In genomic region chr4:15333692-15334633, GRCh38 we compare ENCODE assay signal across 19 cellular contexts.
DNase-seq lines count a peak whose midpoint lies in the region; ATAC-seq and TF ChIP-seq lines count a peak whose summit lies in the region.
"Had no signal": no experiment of that assay in that cellular context is flagged by ENCODE, and none has a peak within 500 bp of the region (broad histone marks: within the 10 kb centered on the region; RNA-seq: fewer than 3 reads in every experiment).

No MANE protein-coding gene starts in this region.

- 34% methylated on average over 3 of the region's 3 CpGs for WGBS in SK-N-SH (ENCODE audit: low lambda C conversion rate)

- no peaks in the 10 kb centered on the region for H3K27me3 ChIP-seq in SK-N-SH (ENCODE audit: insufficient read depth)
- H3K27me3 ChIP-seq: breast epithelium, colonic mucosa, hepatocyte had no signal

- DNase-seq in activated naive CD4-positive, alpha-beta T cell treated with anti-CD3 and anti-CD28 coated beads, Interleukin-2, amount 50 U/mL, for 72 hours (ENCODE audit: low spot score in 2 of 2): no peak
- no peak for DNase-seq in activated naive CD4-positive, alpha-beta T cell treated with anti-CD3 and anti-CD28 coated beads, Interleukin-2, amount 10 ng/mL, durations not matched to agents 7 days and 5 days
- DNase-seq in SK-N-SH: no peak
- peak; percentile 86 to 92 for DNase-seq in foreskin fibroblast
- DNase-seq in effector CD8-positive, alpha-beta T cell (lab: John Stamatoyannopoulos, UW): no peak
- DNase-seq in activated T-cell treated with anti-CD3 and anti-CD28 coated beads, Interleukin-2, amount 50 U/mL, for 1 hour: no peak
- DNase-seq in NCI-H128 (lab: John Stamatoyannopoulos, UW; ENCODE audit: unreplicated experiment): no peak
- DNase-seq: activated CD4-positive, alpha-beta T cell treated with anti-CD3 and anti-CD28 coated beads for 4 hours; activated naive CD8-positive, alpha-beta T cell treated with anti-CD3 and anti-CD28 coated beads, Interleukin-2, amount 10 ng/mL, durations not matched to agents 7 days and 5 days; Caco-2; colonic mucosa; endodermal cell; NCI-H2029; NCI-H345; occipital lobe had no signal

- no peak overlapping the region for H2AFZ ChIP-seq in SK-N-SH (ENCODE audit: low read depth)
- H2AFZ ChIP-seq: hepatocyte had no signal

- no peaks in the 10 kb centered on the region for H3K9me3 ChIP-seq in SK-N-SH
- H3K9me3 ChIP-seq: breast epithelium, Caco-2, colonic mucosa had no signal

- H3K4me1 Mint-ChIP-seq in activated naive CD4-positive, alpha-beta T cell treated with anti-CD3 and anti-CD28 coated beads, Interleukin-2, amount 10 ng/mL, durations not matched to agents 7 days and 5 days: no peaks in the 10 kb centered on the region
- H3K4me1 Mint-ChIP-seq: activated naive CD8-positive, alpha-beta T cell treated with anti-CD3 and anti-CD28 coated beads, Interleukin-2, amount 10 ng/mL, durations not matched to agents 7 days and 5 days; endodermal cell had no signal

- ATAC-seq in activated naive CD4-positive, alpha-beta T cell treated with anti-CD3 and anti-CD28 coated beads, Interleukin-2, amount 50 U/mL, for 72 hours: peak; percentile 37 to 81
- ATAC-seq in HG03175 (IDR thresholded peaks at IDR 0.05; ENCODE audit: unreplicated experiment): no peak

- H3K4me2 ChIP-seq in SK-N-SH: peak overlapping the region; percentile 3; the same call in 1 of the 2 replicates
- H3K4me2 ChIP-seq: hepatocyte had no signal

- TF ChIP-seq CTCF in SK-N-SH (IDR thresholded peaks at IDR 0.05) (no peak), foreskin fibroblast (IDR thresholded peaks at IDR 0.05; ENCODE audit: low read depth, low read length) (no peak)

- no peak overlapping the region for H3K4me3 Mint-ChIP-seq in activated naive CD4-positive, alpha-beta T cell treated with anti-CD3 and anti-CD28 coated beads, Interleukin-2, amount 10 ng/mL, durations not matched to agents 7 days and 5 days
- H3K4me3 Mint-ChIP-seq: activated naive CD8-positive, alpha-beta T cell treated with anti-CD3 and anti-CD28 coated beads, Interleukin-2, amount 10 ng/mL, durations not matched to agents 7 days and 5 days; activated T-helper 1 cell treated with anti-CD3 and anti-CD28 coated beads, Interleukin-12 subunit alpha, Interleukin-12 subunit beta, Interleukin-2, Interleukin-4 antibody, amounts not matched to agents 30 ng/mL and 10 ng/mL and 1 ng/mL, durations not matched to agents 14 hours and 24 hours and 36 hours; endodermal cell had no signal

- no peaks in the 10 kb centered on the region for H3K36me3 Mint-ChIP-seq in activated naive CD4-positive, alpha-beta T cell treated with anti-CD3 and anti-CD28 coated beads, Interleukin-2, amount 50 U/mL, for 72 hours
- no peaks in the 10 kb centered on the region for H3K36me3 Mint-ChIP-seq in activated naive CD4-positive, alpha-beta T cell treated with anti-CD3 and anti-CD28 coated beads, Interleukin-2, amount 10 ng/mL, durations not matched to agents 7 days and 5 days
- H3K36me3 Mint-ChIP-seq: activated naive CD8-positive, alpha-beta T cell treated with anti-CD3 and anti-CD28 coated beads, Interleukin-2, amount 10 ng/mL, durations not matched to agents 7 days and 5 days had no signal

- H3F3A ChIP-seq in SK-N-SH (replicated peaks; ENCODE audit: insufficient read depth): no peaks in the 10 kb centered on the region

- no peaks in the 10 kb centered on the region for H4K20me1 ChIP-seq in SK-N-SH (ENCODE audit: insufficient read depth)

- POLR2A ChIA-PET in SK-N-SH (lab: Yijun Ruan, JAX): no interaction called here

- H3K27ac Mint-ChIP-seq in activated naive CD4-positive, alpha-beta T cell treated with anti-CD3 and anti-CD28 coated beads, Interleukin-2, amount 50 U/mL, for 72 hours: no peak overlapping the region
- H3K27ac Mint-ChIP-seq in activated naive CD4-positive, alpha-beta T cell treated with anti-CD3 and anti-CD28 coated beads, Interleukin-2, amount 10 ng/mL, durations not matched to agents 7 days and 5 days: no peak overlapping the region
- H3K27ac Mint-ChIP-seq: activated naive CD8-positive, alpha-beta T cell treated with anti-CD3 and anti-CD28 coated beads, Interleukin-2, amount 10 ng/mL, durations not matched to agents 7 days and 5 days; activated T-helper 1 cell treated with anti-CD3 and anti-CD28 coated beads, Interleukin-12 subunit alpha, Interleukin-12 subunit beta, Interleukin-2, Interleukin-4 antibody, amounts not matched to agents 30 ng/mL and 10 ng/mL and 1 ng/mL, durations not matched to agents 14 hours and 24 hours and 36 hours; endodermal cell had no signal

- H3K27ac ChIP-seq in SK-N-SH (ENCODE audit: low read depth in 2 of 2, low read length in 1 of 2): peak overlapping the region in 1 of 2 experiments; percentile 43; a peak in 2 of 4 replicates
- H3K27ac ChIP-seq: breast epithelium, colonic mucosa, hepatocyte had no signal

- no peaks in the 10 kb centered on the region for H3K79me2 ChIP-seq in SK-N-SH (ENCODE audit: insufficient read depth)
- H3K79me2 ChIP-seq: hepatocyte had no signal

- no peaks in the 10 kb centered on the region for H3K36me3 ChIP-seq in SK-N-SH (replicated peaks in 1 of 2; ENCODE audit: control insufficient read depth in 1 of 2, insufficient read depth in 2 of 2, low read length in 1 of 2)
- H3K36me3 ChIP-seq: breast epithelium, colonic mucosa had no signal

- peak in 1 of 2 experiments; percentile 41; a peak in 1 of 4 replicates for TF ChIP-seq EP300 in SK-N-SH (IDR thresholded peaks at IDR 0.05; ENCODE audit: borderline replicate concordance in 1 of 2, low read depth in 1 of 2, low read length in 1 of 2)

- no peaks in the 10 kb centered on the region for H3K27me3 Mint-ChIP-seq in activated naive CD4-positive, alpha-beta T cell treated with anti-CD3 and anti-CD28 coated beads, Interleukin-2, amount 10 ng/mL, durations not matched to agents 7 days and 5 days

- no peak overlapping the region for H3K9ac ChIP-seq in SK-N-SH

- no peak overlapping the region for H3K4me3 ChIP-seq in SK-N-SH (ENCODE audit: low read depth in 2 of 2, low read length in 1 of 2)
- H3K4me3 ChIP-seq in foreskin fibroblast (ENCODE audit: low read depth in 1 of 2, low read length in 2 of 2): no peak overlapping the region
- H3K4me3 ChIP-seq: breast epithelium, colonic mucosa, hepatocyte had no signal

- no peaks in the 10 kb centered on the region for H3K9me2 ChIP-seq in SK-N-SH

- TF ChIP-seq RAD21 in SK-N-SH (IDR thresholded peaks at IDR 0.05; ENCODE audit: low read length): no peak

- H3K9me3 Mint-ChIP-seq in activated naive CD4-positive, alpha-beta T cell treated with anti-CD3 and anti-CD28 coated beads, Interleukin-2, amount 50 U/mL, for 72 hours: peaks cover 0 to 6% of the 10 kb centered on the region in 2 donors
- no peaks in the 10 kb centered on the region for H3K9me3 Mint-ChIP-seq in activated naive CD4-positive, alpha-beta T cell treated with anti-CD3 and anti-CD28 coated beads, Interleukin-2, amount 10 ng/mL, durations not matched to agents 7 days and 5 days
- H3K9me3 Mint-ChIP-seq: activated naive CD8-positive, alpha-beta T cell treated with anti-CD3 and anti-CD28 coated beads, Interleukin-2, amount 10 ng/mL, durations not matched to agents 7 days and 5 days; activated T-helper 1 cell treated with anti-CD3 and anti-CD28 coated beads, Interleukin-12 subunit alpha, Interleukin-12 subunit beta, Interleukin-2, Interleukin-4 antibody, amounts not matched to agents 30 ng/mL and 10 ng/mL and 1 ng/mL, durations not matched to agents 14 hours and 24 hours and 36 hours; endodermal cell had no signal

- CTCF ChIA-PET in activated naive CD4-positive, alpha-beta T cell treated with anti-CD3 and anti-CD28 coated beads, Interleukin-2, amount 10 ng/mL, durations not matched to agents 7 days and 5 days (lab: Charles Lee): no interaction called here
- CTCF ChIA-PET in SK-N-SH (lab: Yijun Ruan, JAX): no interaction called here

- H3K4me1 ChIP-seq in SK-N-SH (ENCODE audit: control insufficient read depth in 1 of 2, insufficient read depth in 2 of 2, low read depth in 1 of 2, low read length in 1 of 2): peaks cover 8 to 11% of the 10 kb centered on the region in 2 experiments
- H3K4me1 ChIP-seq: breast epithelium, Caco-2, colonic mucosa had no signal

TF ChIP-seq in SK-N-SH, 30 proteins besides CTCF, POLR2A, EP300 and RAD21 (continues in another document):
- TF ChIP-seq MXI1 (IDR thresholded peaks at IDR 0.05; ENCODE audit: low read depth, low read length) (no peak), YY1 (IDR thresholded peaks at IDR 0.05; ENCODE audit: low read depth) (no peak), FOXJ3 (CRISPR knock-in tag; IDR thresholded peaks at IDR 0.05) (no peak), PBX3 (IDR thresholded peaks at IDR 0.05) (no peak; the same call in 1 of the 2 replicates), SMC3 (IDR thresholded peaks at IDR 0.05; ENCODE audit: low read depth, low read length) (no peak), RFX5 (IDR thresholded peaks at IDR 0.05; ENCODE audit: low read length) (no peak), NFIC (IDR thresholded peaks at IDR 0.05; ENCODE audit: borderline replicate concordance) (peak; percentile 48), IRF3 (IDR thresholded peaks at IDR 0.05; ENCODE audit: low read depth, low read length) (no peak), ELF1 (IDR thresholded peaks at IDR 0.05) (no peak)

Comparison
In these comparisons a context has a peak if more than half of its experiments do, and no peak if none do; other contexts are left out.
1. DNase-seq: peak in foreskin fibroblast (2 of 2); none in activated naive CD4-positive, alpha-beta T cell treated with anti-CD3 and anti-CD28 coated beads, Interleukin-2, amount 50 U/mL, for 72 hours (0 of 2), activated naive CD4-positive, alpha-beta T cell treated with anti-CD3 and anti-CD28 coated beads, Interleukin-2, amount 10 ng/mL, durations not matched to agents 7 days and 5 days (single experiment), SK-N-SH (single experiment), effector CD8-positive, alpha-beta T cell (single experiment), activated T-cell treated with anti-CD3 and anti-CD28 coated beads, Interleukin-2, amount 50 U/mL, for 1 hour (single experiment) and NCI-H128 (single experiment).